8 cellular contexts compared by ENCODE assay signal in genomic region chr7:2354173-2355078, GRCh38. TPM values are rescaled to one million over a fixed set of nuclear protein-coding genes. Genes with fewer than 3 reads are reported as not detected.
DNase-seq lines count a peak whose midpoint lies in the region; ATAC-seq and TF ChIP-seq lines count a peak whose summit lies in the region.

TSS of gene EIF3B (plus strand) at chr7:2354827. CDS start at chr7:2354922, 95 bp downstream.

- H3K27ac ChIP-seq in CD4-positive, alpha-beta T cell (ENCODE audit: low read depth, low read length): peak within 1 kb of the TSS; percentile 99
- H3K27ac ChIP-seq in dorsolateral prefrontal cortex (peak within 1 kb of the TSS; percentile 99 to 100 (median 100)), liver (ENCODE audit: low read depth in 1 of 2, low read length in 2 of 2) (peak within 1 kb of the TSS; percentile 99 to 100)

- ATAC-seq in CD4-positive, alpha-beta T cell (ENCODE audit: poor library complexity): peak; percentile 86
- peak; percentile 81 for ATAC-seq in GM19452 (IDR thresholded peaks at IDR 0.05; ENCODE audit: unreplicated experiment)
- peak; percentile 44 for ATAC-seq in HG03575 (IDR thresholded peaks at IDR 0.05; ENCODE audit: extremely low read depth, insufficient number of reproducible peaks, low FRiP score, unreplicated experiment)

- H3K9me3 ChIP-seq in CD4-positive, alpha-beta T cell (ENCODE audit: control insufficient read depth, low read length): no peaks in the 10 kb centered on the region
- H3K9me3 ChIP-seq in liver (ENCODE audit: control insufficient read depth in 4 of 4, low read length in 3 of 4): no peaks in the 10 kb centered on the region

- H3K9me3 Mint-ChIP-seq in CD4-positive, alpha-beta T cell: no peaks in the 10 kb centered on the region

- WGBS in liver: under 1% methylated on average over 81 of the region's 81 CpGs

- peaks cover 11 to 30% (median 21%) of the 10 kb centered on the region in 4 donors for H3K4me1 ChIP-seq in liver (ENCODE audit: control insufficient read depth in 4 of 4, insufficient read depth in 4 of 4, low read length in 3 of 4)

- H3K4me3 ChIP-seq in dorsolateral prefrontal cortex: peak within 1 kb of the TSS; percentile 72 to 100 (median 96)
- peak within 1 kb of the TSS; percentile 79 to 99 (median 80) for H3K4me3 ChIP-seq in liver (ENCODE audit: low read depth in 1 of 3, low read length in 3 of 3)

- no peak for TF ChIP-seq CTCF in CD4-positive, alpha-beta T cell (IDR thresholded peaks at IDR 0.05)
- TF ChIP-seq CTCF in dorsolateral prefrontal cortex (IDR thresholded peaks at IDR 0.05 in 54 of 56, conservative IDR thresholded peaks at IDR 0.05 in 2 of 56; ENCODE audit: low read depth in 1 of 56, partially characterized antibody in 56 of 56): peak in 5 of 56 donors; percentile 2 to 18 (median 5)
- no peak for TF ChIP-seq CTCF in liver (IDR thresholded peaks at IDR 0.05; ENCODE audit: low read depth, low read length, missing input control)

- peak; percentile 81 to 93 (median 88) for DNase-seq in CD4-positive, alpha-beta T cell
- peak; percentile 95 for DNase-seq in NCI-H82 (lab: John Stamatoyannopoulos, UW)
- DNase-seq in activated CD4-positive, alpha-beta T cell treated with anti-CD3 and anti-CD28 coated beads, Interleukin-2, amount 50 U/mL, for 48 hours: peak; percentile 88 to 90
- peak; percentile 73 to 89 (median 81) for DNase-seq in dorsolateral prefrontal cortex
- peak; percentile 85 for DNase-seq in stimulated activated CD4-positive, alpha-beta T cell treated with anti-CD3 and anti-CD28 coated beads, Interleukin-4, amount 100 ng/mL, for 1 hour

- H3K27me3 Mint-ChIP-seq in CD4-positive, alpha-beta T cell: no peaks in the 10 kb centered on the region

- H3K27ac Mint-ChIP-seq in CD4-positive, alpha-beta T cell: peak within 1 kb of the TSS; percentile 100

- CTCF ChIA-PET in CD4-positive, alpha-beta T cell (lab: Charles Lee): interaction anchor here (0.8 to 1.0 kb wide), 2 partner anchors 77 to 880 kb away, joined by 3 to 4 read pairs; no protein-coding TSS in a partner anchor

- H3K4me3 Mint-ChIP-seq in CD4-positive, alpha-beta T cell: peak within 1 kb of the TSS; percentile 92

- H3K36me3 Mint-ChIP-seq in CD4-positive, alpha-beta T cell (ENCODE audit: low read depth): peaks cover 27% of the 10 kb centered on the region

- H3K36me3 ChIP-seq in liver (ENCODE audit: control insufficient read depth in 4 of 4, insufficient read depth in 3 of 4, low read depth in 1 of 4, low read length in 3 of 4): peaks cover 0 to 9% (median 2%) of the 10 kb centered on the region in 4 donors

- H3K9ac ChIP-seq in liver (ENCODE audit: low read depth in 1 of 2, low read length in 2 of 2): peak within 1 kb of the TSS; percentile 79 to 96

- no peaks in the 10 kb centered on the region for H3K27me3 ChIP-seq in CD4-positive, alpha-beta T cell (ENCODE audit: control insufficient read depth, insufficient read depth, low read length)
- H3K27me3 ChIP-seq in dorsolateral prefrontal cortex (no peaks in the 10 kb centered on the region), liver (ENCODE audit: control insufficient read depth in 4 of 4, insufficient read depth in 4 of 4, low read length in 3 of 4) (no peaks in the 10 kb centered on the region)

- no peak for TF ChIP-seq RAD21 in liver (IDR thresholded peaks at IDR 0.05)

- peaks cover 38% of the 10 kb centered on the region for H3K4me1 Mint-ChIP-seq in CD4-positive, alpha-beta T cell (ENCODE audit: low read depth)

- POLR2A ChIA-PET in CD4-positive, alpha-beta T cell (lab: Charles Lee): interaction anchor here (0.7 to 2.1 kb wide), 24 partner anchors 10 to 822 kb away, joined by 3 to 27 read pairs (median 5); partner anchors contain the start of genes CHST12, MAD1L1, MRM2 and NUDT1

- intact Hi-C loops in CD4-positive, alpha-beta T cell (cut with DNase I, micrococcal nuclease): loop anchor here (1.0 to 5.0 kb wide), 5 partner anchors 40 to 412 kb away; partner anchors contain the start of genes SNX8 (in 2 of the 2), BRAT1 (in 1 of the 2), CHST12 (in 1 of the 2) and IQCE (in 1 of the 2)
- intact Hi-C loops in dorsolateral prefrontal cortex (cut with DNase I): loop anchor here (2.0 to 10.0 kb wide), 5 partner anchors 42 to 780 kb away; partner anchors contain the start of genes MRM2 (in 2 of the 2), NUDT1 (in 2 of the 2), BRAT1 (in 1 of the 2) and CHST12 (in 1 of the 2)

TF ChIP-seq in liver, 16 proteins besides CTCF, POLR2A, EP300 and RAD21:
- TF ChIP-seq RXRA (IDR thresholded peaks at IDR 0.05) (no peak), FOXA2 (IDR thresholded peaks at IDR 0.05) (no peak), TAF1 (conservative IDR thresholded peaks at IDR 0.05) (no peak), SP1 (IDR thresholded peaks at IDR 0.05) (peak; percentile 66), NR2F2 (IDR thresholded peaks at IDR 0.05) (peak; percentile 12), HNF4A (conservative IDR thresholded peaks at IDR 0.05) (no peak), ZBTB33 (IDR thresholded peaks at IDR 0.05) (peak; percentile 65), EGR1 (IDR thresholded peaks at IDR 0.05; ENCODE audit: low read depth in 2 of 2) (peak; percentile 58 to 70), YY1 (IDR thresholded peaks at IDR 0.05) (peak; percentile 99), GABPA (IDR thresholded peaks at IDR 0.05 in 1 of 2, conservative IDR thresholded peaks at IDR 0.05 in 1 of 2) (peak in 1 of 2 donors; percentile 65)
- TF ChIP-seq, protein P1, sequence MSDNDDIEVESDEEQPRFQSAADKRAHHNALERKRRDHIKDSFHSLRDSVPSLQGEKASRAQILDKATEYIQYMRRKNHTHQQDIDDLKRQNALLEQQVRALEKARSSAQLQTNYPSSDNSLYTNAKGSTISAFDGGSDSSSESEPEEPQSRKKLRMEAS (IDR thresholded peaks at IDR 0.05): peak; percentile 95
- TF ChIP-seq, protein P2, sequence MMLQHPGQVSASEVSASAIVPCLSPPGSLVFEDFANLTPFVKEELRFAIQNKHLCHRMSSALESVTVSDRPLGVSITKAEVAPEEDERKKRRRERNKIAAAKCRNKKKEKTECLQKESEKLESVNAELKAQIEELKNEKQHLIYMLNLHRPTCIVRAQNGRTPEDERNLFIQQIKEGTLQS (IDR thresholded peaks at IDR 0.05): peak; percentile 41

RNA-seq across cellular contexts. Expression of gene EIF3B, which starts in this region (rescaled TPM):
- 100 to 1,000 TPM; 166 to 167 TPM for total RNA-seq in CD4-positive, alpha-beta T cell
- total RNA-seq in dorsolateral prefrontal cortex: 10 to 100 TPM; 59.7 to 91.4 (median 71.8) TPM
- total RNA-seq in liver: 10 to 100 TPM; 63.3 to 98.8 TPM
- polyA plus RNA-seq in liver: 10 to 100 TPM; 27.4 to 58.3 TPM

Comparison
In these comparisons a context has a peak if more than half of its experiments do, and no peak if none do; other contexts are left out.
1. Peak in every context shown above with its lines: DNase-seq, ATAC-seq, H3K4me3 ChIP-seq and H3K27ac ChIP-seq.